ENCODE assay signal across 10 cellular contexts in genomic region chr6:42726026-42726425, GRCh38. TPM values are rescaled to one million over a fixed set of nuclear protein-coding genes. Genes with fewer than 3 reads are reported as not detected.
DNase-seq lines count a peak whose midpoint lies in the region; ATAC-seq, FAIRE-seq and TF ChIP-seq lines count a peak whose summit lies in the region.
"Had no signal": no experiment of that assay in that cellular context is flagged by ENCODE, and none has a peak within 500 bp of the region (broad histone marks: within the 10 kb centered on the region; RNA-seq: fewer than 3 reads in every experiment).

No MANE protein-coding gene starts in this region.

- H3K9me2 ChIP-seq in OCI-LY7 (ENCODE audit: insufficient read depth, low read length), result no peaks in the 10 kb centered on the region

- POLR2A ChIA-PET in OCI-LY7 (lab: Charles Lee), result interaction anchor here (1.0 to 1.9 kb wide), 5 partner anchors 10 to 154 kb away, joined by 5 to 8 read pairs (median 6); partner anchors contain the start of gene RPL7L1

- no peaks in the 10 kb centered on the region for H3K27me3 ChIP-seq in endocrine pancreas (ENCODE audit: control insufficient read depth, insufficient read depth, low read length)
- H3K27me3 ChIP-seq in gastrocnemius medialis, result no peaks in the 10 kb centered on the region

- in situ Hi-C loops in gastrocnemius medialis (cut with MboI; ENCODE audit: low sequenced_read_pairs in 4 of 4), result loop anchor here in 3 of 4 donors (5.0 to 25.0 kb wide), 4 partner anchors 64 to 151 kb away; partner anchors contain the start of gene RPL7L1 (in 1 of the 3)

- ATAC-seq in gastrocnemius medialis (no peak), HG02981 (IDR thresholded peaks at IDR 0.05; ENCODE audit: unreplicated experiment) (no peak)

- FAIRE-seq in urothelium cell line (lab: Jason Lieb, UNC), result no peak

- CTCF ChIA-PET in OCI-LY7 (lab: Charles Lee; ENCODE audit: unreplicated experiment), result interaction anchor here (1.0 to 1.7 kb wide), 3 partner anchors 16 to 166 kb away, joined by 3 to 6 read pairs (median 4); no protein-coding TSS in a partner anchor

- DNase-seq in D341Med (ENCODE audit: low spot score) (peak; percentile 11), OCI-LY7 (ENCODE audit: low spot score) (no peak), gastrocnemius medialis (no peak), NCI-H748 (lab: John Stamatoyannopoulos, UW; ENCODE audit: unreplicated experiment) (no peak), AG08395 (ENCODE audit: low spot score) (no peak), urothelium cell line (ENCODE audit: low spot score) (no peak)

- H3K4me3 ChIP-seq in OCI-LY7 (ENCODE audit: low read depth, low read length, poor library complexity, severe bottlenecking), result peak overlapping the region; percentile 31
- peak overlapping the region; percentile 75 for H3K4me3 ChIP-seq in endocrine pancreas (ENCODE audit: control insufficient read depth, insufficient read depth, low read length)
- H3K4me3 ChIP-seq in gastrocnemius medialis, result peak overlapping the region in 3 of 4 donors; percentile 9 to 60 (median 55)

- peak overlapping the region; percentile 60 for H3K4me2 ChIP-seq in OCI-LY7 (ENCODE audit: low read length)

- intact Hi-C loops in OCI-LY7 (cut with micrococcal nuclease; ENCODE audit: unreplicated experiment), result loop anchor here (1.0 to 5.0 kb wide), 4 partner anchors 65 to 171 kb away; no protein-coding TSS in a partner anchor
- intact Hi-C loops in gastrocnemius medialis (cut with DNase I; ENCODE audit: low total_unique reads), result loop anchor here (1.0 to 2.0 kb wide), 3 partner anchors 65 to 161 kb away; partner anchors contain the start of genes RPL7L1 and UBR2

- H3K36me3 ChIP-seq in OCI-LY7 (ENCODE audit: insufficient read depth, low read length), result no peaks in the 10 kb centered on the region
- H3K36me3 ChIP-seq in endocrine pancreas (ENCODE audit: control insufficient read depth, insufficient read depth, low read length), result no peaks in the 10 kb centered on the region
- H3K36me3 ChIP-seq in gastrocnemius medialis, result no peaks in the 10 kb centered on the region

- H3K9me3 ChIP-seq in OCI-LY7 (ENCODE audit: low read length) (no peaks in the 10 kb centered on the region), endocrine pancreas (ENCODE audit: control insufficient read depth, low read length) (no peaks in the 10 kb centered on the region), gastrocnemius medialis (no peaks in the 10 kb centered on the region)

- H3K4me1 ChIP-seq in OCI-LY7 (ENCODE audit: insufficient read depth, low read length, poor library complexity, severe bottlenecking), result peaks cover 16% of the 10 kb centered on the region
- H3K4me1 ChIP-seq in endocrine pancreas (ENCODE audit: control insufficient read depth, insufficient read depth, low read length), result peaks cover 6% of the 10 kb centered on the region
- H3K4me1 ChIP-seq in gastrocnemius medialis, result peaks cover 13 to 27% of the 10 kb centered on the region in 2 donors

- H3K9ac ChIP-seq in endocrine pancreas (ENCODE audit: control insufficient read depth, insufficient read depth, low read length), result no peak overlapping the region

- peak overlapping the region; percentile 97 for H2AFZ ChIP-seq in OCI-LY7 (ENCODE audit: low read length)

- no peak for TF ChIP-seq POLR2A in gastrocnemius medialis (IDR thresholded peaks at IDR 0.05)

- no TSS peak for BruUV-seq in OCI-LY7 (replicated peaks; lab: Mats Ljungman, UMichigan)

- H4K20me1 ChIP-seq in OCI-LY7 (ENCODE audit: insufficient read depth, low read length), result no peaks in the 10 kb centered on the region

- TF ChIP-seq CTCF in OCI-LY7 (conservative IDR thresholded peaks at IDR 0.05; ENCODE audit: low read length) (no peak), gastrocnemius medialis (IDR thresholded peaks at IDR 0.05 in 4 of 5, conservative IDR thresholded peaks at IDR 0.05 in 1 of 5) (no peak)

- H3K27ac ChIP-seq in OCI-LY7 (ENCODE audit: low read depth, low read length, poor library complexity, severe bottlenecking), result peak overlapping the region; percentile 50
- H3K27ac ChIP-seq in gastrocnemius medialis, result peak overlapping the region; percentile 72 to 86 (median 74)
- H3K27ac ChIP-seq: HL-60 had no signal

- no peaks in the 10 kb centered on the region for H3K79me2 ChIP-seq in OCI-LY7 (ENCODE audit: insufficient read depth, low read depth, low read length)

RNA-seq across cellular contexts. Expression of gene PRPH2, which starts 3.6 kb away (rescaled TPM):
- total RNA-seq in OCI-LY7 (2014; rRNA removed; shearing (Covaris generic)), result not detected in 2 replicates
- total RNA-seq in OCI-LY7 (2022) (not detected in 2 replicates), gastrocnemius medialis (1 to 10 TPM in 2 of 4 donors, under 1 TPM in 2; 0.16 to 3.8 (median 1.8) TPM)
- total RNA-seq: neural crest cell had no signal

RNA-seq across cellular contexts. Expression of gene TBCC, which starts 19.9 kb away (rescaled TPM):
- 118 and 136 TPM in 2 replicates for total RNA-seq in OCI-LY7 (2014; rRNA removed; shearing (Covaris generic))
- total RNA-seq in OCI-LY7 (2022) (69.2 and 78.0 TPM in 2 replicates), gastrocnemius medialis (10 to 100 TPM; 33.2 to 61.8 (median 45.1) TPM)

RNA-seq across cellular contexts. Expression of gene BICRAL, which starts 55.8 kb away (rescaled TPM):
- total RNA-seq in OCI-LY7 (2014; rRNA removed; shearing (Covaris generic)), result 8.0 and 10.3 TPM in 2 replicates
- 25.7 and 27.8 TPM in 2 replicates for total RNA-seq in OCI-LY7 (2022)
- total RNA-seq in gastrocnemius medialis, result 10 to 100 TPM in 2 of 4 donors, 1 to 10 TPM in 2; 7.9 to 10.2 (median 9.7) TPM
